ENCODE assay signal across 8 cellular contexts in the genomic region with DNA sequence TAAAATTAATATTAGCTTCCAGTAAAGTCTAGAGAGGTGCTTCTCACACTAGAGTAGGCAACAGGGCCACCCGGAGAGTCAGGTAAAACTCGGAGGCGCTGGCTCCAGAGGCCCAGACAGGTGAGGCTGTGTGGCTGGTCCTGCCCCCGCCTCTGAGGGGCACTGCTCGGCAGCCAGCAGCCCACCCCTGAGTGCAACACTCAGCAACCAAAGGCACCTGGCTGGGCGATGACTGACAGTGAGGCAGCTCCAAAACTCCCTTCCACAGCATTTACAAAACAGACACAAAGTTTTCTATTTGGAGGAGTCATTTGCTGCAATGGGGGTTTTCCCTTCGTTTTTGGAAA.
A peak's percentile ranks its signal among the peaks of the same experiment; 100 is the strongest.
DNase-seq lines count a peak whose midpoint lies in the region; ATAC-seq lines count a peak whose summit lies in the region.

No MANE protein-coding gene starts in this region.

- H3K4me3 Mint-ChIP-seq in naive B cell, result peak overlapping the region in 4 of 8 donors; percentile 16 to 90 (median 82)

- ATAC-seq in GM18907 (IDR thresholded peaks at IDR 0.05; ENCODE audit: unreplicated experiment) (peak; percentile 37), HG02763 (IDR thresholded peaks at IDR 0.05; ENCODE audit: unreplicated experiment) (peak; percentile 18), naive B cell (ENCODE audit: low read depth in 2 of 2) (peak; percentile 0 to 4), HG03175 (IDR thresholded peaks at IDR 0.05; ENCODE audit: unreplicated experiment) (no peak)

- H3K36me3 Mint-ChIP-seq in naive B cell, result peaks cover 0 to 5% of the 10 kb centered on the region in 2 donors

- peak overlapping the region in 1 of 6 donors; percentile 39 for H3K27ac Mint-ChIP-seq in naive B cell

- H3K9me3 Mint-ChIP-seq in naive B cell, result no peaks in the 10 kb centered on the region

- H3K4me1 Mint-ChIP-seq in naive B cell, result peaks cover 26 to 45% (median 45%) of the 10 kb centered on the region in 3 donors

- H3K27me3 Mint-ChIP-seq in naive B cell, result peaks cover 77 to 86% (median 84%) of the 10 kb centered on the region in 3 donors

- DNase-seq in activated CD4-positive, alpha-beta T cell treated with anti-CD3 and anti-CD28 coated beads, Interleukin-2, amount 50 U/mL, for 4 hours, result peak; percentile 29 to 31
- DNase-seq in naive B cell, result no peak
- no peak for DNase-seq in NCI-H2029 treated with DMSO at 0.1 percent for 48 hours (lab: John Stamatoyannopoulos, UW)
- no peak for DNase-seq in NCI-H345 treated with DMSO at 0.1 percent for 48 hours (lab: John Stamatoyannopoulos, UW; ENCODE audit: unreplicated experiment)
- DNase-seq in OCI-M1 (lab: John Stamatoyannopoulos, UW), result no peak

Comparison
In these comparisons a context has a peak if more than half of its experiments do, and no peak if none do; other contexts are left out.
1. DNase-seq: peak in activated CD4-positive, alpha-beta T cell treated with anti-CD3 and anti-CD28 coated beads, Interleukin-2, amount 50 U/mL, for 4 hours (2 of 2); none in naive B cell (single experiment), NCI-H2029 treated with DMSO at 0.1 percent for 48 hours (single experiment), NCI-H345 treated with DMSO at 0.1 percent for 48 hours (single experiment) and OCI-M1 (single experiment).